ENCODE assay signal across 8 cellular contexts in the genomic region with DNA sequence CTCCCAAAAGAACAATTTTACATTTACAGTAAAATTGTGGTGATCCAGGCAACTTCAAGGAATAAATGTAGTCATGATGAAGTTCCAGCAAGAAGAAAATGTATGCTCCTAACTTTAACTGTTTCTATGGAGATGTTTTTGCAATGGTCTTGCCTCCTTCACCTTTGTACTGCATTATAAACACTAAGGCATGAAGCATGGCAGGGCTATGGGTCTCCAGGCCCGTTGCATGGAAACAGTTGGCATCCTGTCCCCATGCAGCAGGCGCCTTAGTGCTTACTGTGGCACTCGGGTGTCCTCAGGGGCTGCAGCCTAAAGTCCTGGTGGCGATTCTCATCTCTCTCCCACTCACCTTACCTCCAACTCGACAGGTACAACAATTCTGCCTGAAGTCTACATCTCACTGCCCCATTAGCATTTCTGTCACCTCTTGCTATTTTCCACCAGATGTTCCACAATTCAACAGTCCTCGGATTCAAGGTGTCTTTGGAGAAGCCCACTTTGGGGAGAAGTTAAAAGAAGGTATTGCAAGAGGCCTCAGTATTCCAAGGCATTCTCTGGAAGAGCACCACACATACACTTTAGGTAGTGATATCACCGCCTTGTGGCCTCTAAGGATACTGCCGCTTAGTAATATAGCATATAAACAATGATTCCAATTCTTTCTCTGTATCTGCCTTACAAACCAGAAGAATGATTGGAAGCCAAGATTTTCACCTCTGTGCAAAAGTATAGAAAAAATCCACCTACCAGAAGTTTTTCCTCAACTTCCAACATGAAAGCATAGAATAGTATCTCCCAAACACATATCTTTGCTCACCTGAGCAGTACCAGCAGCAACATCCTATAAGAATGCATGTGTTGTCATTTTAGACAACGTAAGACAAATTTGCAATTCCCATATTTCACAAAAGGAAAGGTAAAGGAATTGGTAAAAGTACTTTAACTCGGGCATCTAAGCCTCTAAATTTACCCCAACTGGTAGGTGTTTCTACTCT. TPM values are rescaled to one million over a fixed set of nuclear protein-coding genes. Genes with fewer than 3 reads are reported as not detected.
A peak's percentile ranks its signal among the peaks of the same experiment; 100 is the strongest.
DNase-seq lines count a peak whose midpoint lies in the region; ATAC-seq and TF ChIP-seq lines count a peak whose summit lies in the region.

No MANE protein-coding gene starts in this region.

- H3K4me3 Mint-ChIP-seq in WTC11, result no peak overlapping the region

- H3K4me1 ChIP-seq in upper lobe of right lung, result peaks cover 41% of the 10 kb centered on the region

- no peaks in the 10 kb centered on the region for H3K36me3 ChIP-seq in upper lobe of right lung

- H3K27ac ChIP-seq in upper lobe of right lung, result peak overlapping the region; percentile 25
- H3K27ac ChIP-seq in coronary artery, result peak overlapping the region in 1 of 2 donors; percentile 21

- TF ChIP-seq CTCF in GM13976 (IDR thresholded peaks at IDR 0.05; ENCODE audit: borderline replicate concordance, control extremely low read depth, extremely low read depth, insufficient read depth, missing control alignments) (peak; percentile 39), WTC11 (IDR thresholded peaks at IDR 0.05) (peak; percentile 58; the same call in 1 of the 2 replicates), upper lobe of right lung (IDR thresholded peaks at IDR 0.05) (peak; percentile 71), coronary artery (IDR thresholded peaks at IDR 0.05) (no peak)

- POLR2A ChIA-PET in WTC11 (lab: Charles Lee), result no interaction called here

- peaks cover 36% of the 10 kb centered on the region for H3K4me1 Mint-ChIP-seq in WTC11

- peak; percentile 81 for ATAC-seq in WTC11
- ATAC-seq in upper lobe of right lung, result peak; percentile 69
- no peak for ATAC-seq in GM18505 (IDR thresholded peaks at IDR 0.05; ENCODE audit: unreplicated experiment)

- H3K27me3 Mint-ChIP-seq in WTC11 (ENCODE audit: low read depth), result peaks cover 4% of the 10 kb centered on the region; the same call in 1 of the 2 replicates

- H3K27ac Mint-ChIP-seq in WTC11, result peak overlapping the region; percentile 79; the same call in 1 of the 2 replicates

- DNase-seq in AG08396 (ENCODE audit: low spot score) (peak; percentile 52), GM13976 (ENCODE audit: low spot score) (peak; percentile 23), NAMALWA (ENCODE audit: low spot score) (peak; percentile 35), WTC11 (ENCODE audit: low spot score) (no peak), inferior parietal cortex (ENCODE audit: extremely low spot score) (peak; percentile 68), upper lobe of right lung (no peak), coronary artery (ENCODE audit: low spot score) (no peak)

- H3K9me3 Mint-ChIP-seq in WTC11, result no peaks in the 10 kb centered on the region

- H3K27me3 ChIP-seq in upper lobe of right lung, result no peaks in the 10 kb centered on the region

- H3K4me3 ChIP-seq in upper lobe of right lung (peak overlapping the region; percentile 70), coronary artery (no peak overlapping the region)

- no peaks in the 10 kb centered on the region for H3K36me3 Mint-ChIP-seq in WTC11

- no peaks in the 10 kb centered on the region for H3K9me3 ChIP-seq in upper lobe of right lung

- intact Hi-C loops in upper lobe of right lung (cut with DNase I), result loop anchor here (10.0 kb wide), 1 partner anchor 113 kb away; no protein-coding TSS in a partner anchor

- CTCF ChIA-PET in WTC11 (lab: Charles Lee), result interaction anchor here (1.0 to 3.2 kb wide), 3 partner anchors 110 to 258 kb away, joined by 5 to 26 read pairs (median 5); no protein-coding TSS in a partner anchor

- in situ Hi-C loops in GM13976 (cut with MboI; ENCODE audit: low sequenced_read_pairs, unreplicated experiment), result no loop called here

- TF ChIP-seq POLR2A in GM18505 (IDR thresholded peaks at IDR 0.05; ENCODE audit: borderline replicate concordance, extremely low read depth, insufficient read depth, insufficient read length), result no peak

TF ChIP-seq in WTC11, 78 proteins besides CTCF, POLR2A, EP300 and RAD21:
- no peak for TF ChIP-seq PRRX2 (CRISPR knock-in tag; IDR thresholded peaks at IDR 0.05)
- no peak for TF ChIP-seq AR (CRISPR knock-in tag; IDR thresholded peaks at IDR 0.05)
- TF ChIP-seq JUN (CRISPR knock-in tag; IDR thresholded peaks at IDR 0.05), result no peak
- no peak for TF ChIP-seq ZNF121 (CRISPR knock-in tag; IDR thresholded peaks at IDR 0.05)
- no peak for TF ChIP-seq ATF3 (CRISPR knock-in tag; conservative IDR thresholded peaks at IDR 0.05)
- TF ChIP-seq TEAD4 (CRISPR knock-in tag; IDR thresholded peaks at IDR 0.05), result no peak
- TF ChIP-seq USF1 (CRISPR knock-in tag; IDR thresholded peaks at IDR 0.05), result no peak
- no peak for TF ChIP-seq CREB1 (CRISPR knock-in tag; IDR thresholded peaks at IDR 0.05)
- no peak for TF ChIP-seq SOX15 (CRISPR knock-in tag; IDR thresholded peaks at IDR 0.05)
- TF ChIP-seq SMAD3 (CRISPR knock-in tag; IDR thresholded peaks at IDR 0.05; ENCODE audit: borderline replicate concordance), result no peak
- no peak for TF ChIP-seq ERG (CRISPR knock-in tag; IDR thresholded peaks at IDR 0.05)
- TF ChIP-seq PRDM15 (CRISPR knock-in tag; IDR thresholded peaks at IDR 0.05), result no peak
- no peak for TF ChIP-seq NFATC4 (CRISPR knock-in tag; IDR thresholded peaks at IDR 0.05)
- no peak for TF ChIP-seq RELA (CRISPR knock-in tag; IDR thresholded peaks at IDR 0.05; ENCODE audit: borderline replicate concordance)

RNA-seq across cellular contexts. Expression of gene LIFR, which starts 5.1 kb away (rescaled TPM):
- 12.9 to 14.4 TPM (median 13.7 TPM) in 3 replicates for total RNA-seq in WTC11 (2021)
- 151 TPM for total RNA-seq in upper lobe of right lung

Comparison
In these comparisons a context has a peak if more than half of its experiments do, and no peak if none do; other contexts are left out.
1. DNase-seq: peak in AG08396 (single experiment), GM13976 (single experiment), NAMALWA (single experiment) and inferior parietal cortex (single experiment); none in WTC11 (single experiment), upper lobe of right lung (single experiment) and coronary artery (single experiment).